22 cellular contexts compared by ENCODE assay signal in the genomic region with DNA sequence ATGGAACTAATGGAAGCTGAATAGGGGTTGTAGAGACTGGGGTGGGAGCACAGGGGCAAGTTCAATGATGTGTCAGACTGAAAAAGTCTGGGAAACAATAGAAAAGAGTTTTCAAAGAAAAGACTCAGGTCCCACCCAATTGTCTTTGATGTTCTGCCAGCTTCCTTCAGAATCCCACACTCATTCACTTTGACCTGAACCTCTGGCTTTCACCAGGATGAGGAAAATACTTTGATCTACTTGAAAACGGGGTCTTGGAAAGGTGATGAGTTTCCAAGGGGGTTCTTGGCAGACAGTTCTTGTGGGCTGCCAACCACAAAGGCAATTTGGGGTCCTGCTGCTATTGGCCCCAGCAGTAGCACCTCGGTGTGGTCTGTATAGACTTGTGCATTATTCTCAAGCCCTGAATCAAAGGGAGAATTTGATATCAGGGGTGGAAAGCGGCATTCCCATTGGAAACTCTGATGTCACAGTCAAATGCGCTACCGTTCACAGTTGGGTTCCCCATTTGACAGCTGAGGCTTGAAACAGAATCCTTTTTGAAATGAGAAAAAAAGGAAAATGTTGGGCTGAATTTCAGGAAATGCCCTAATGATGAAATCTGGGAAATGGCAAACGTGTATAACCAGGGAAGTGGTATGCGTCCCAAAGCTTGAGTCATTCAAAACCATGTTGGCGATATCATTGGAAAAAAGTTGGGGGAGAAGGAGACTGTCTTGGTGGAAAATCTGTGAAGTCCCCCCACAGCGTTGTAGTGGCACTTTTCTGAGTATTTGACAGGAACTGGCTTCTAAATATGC.
"Had no signal": no experiment of that assay in that cellular context is flagged by ENCODE, and none has a peak within 500 bp of the region (broad histone marks: within the 10 kb centered on the region; RNA-seq: fewer than 3 reads in every experiment).

No MANE protein-coding gene starts in this region.

- FAIRE-seq: endothelial cell of umbilical vein, islet of Langerhans had no signal

- DNase-seq: activated CD4-positive, alpha-beta T cell treated with anti-CD3 and anti-CD28 coated beads, Interleukin-2, amount 50 U/mL, for 1 hour; activated CD8-positive, alpha-beta memory T cell treated with anti-CD3 and anti-CD28 coated beads, Interleukin-2, amount 50 U/mL, for 4 hours; activated effector memory CD4-positive, alpha-beta T cell treated with Interleukin-2 at 50 U/mL for 16 hours; activated naive CD4-positive, alpha-beta T cell treated with anti-CD3 and anti-CD28 coated beads, Interleukin-2, amount 50 U/mL, for 16 hours; activated T-cell treated with anti-CD3 and anti-CD28 coated beads, Interleukin-2, amount 50 U/mL, for 4 hours; dermis blood vessel endothelial cell; effector memory CD4-positive, alpha-beta T cell; esophagus squamous epithelium; foreskin keratinocyte; left cardiac atrium; naive thymus-derived CD8-positive, alpha-beta T cell; ovary; spleen; stimulated activated CD8-positive, alpha-beta memory T cell treated with anti-CD3 and anti-CD28 coated beads, Interleukin-4, amount 100 ng/mL, for 48 hours; stimulated activated naive CD4-positive, alpha-beta T cell; T1000 had no signal

- H3K4me3 ChIP-seq: ascending aorta, esophagus squamous epithelium, hepatocyte, ovary, spleen had no signal

- ATAC-seq: activated CD4-positive, CD25-positive, alpha-beta regulatory T cell treated with anti-CD3 and anti-CD28 coated beads, Interleukin-2, amount 50 U/mL, for 24 hours; activated T-cell treated with anti-CD3 and anti-CD28 coated beads, Interleukin-2, amount 50 U/mL, for 4 hours; foreskin keratinocyte; left cardiac atrium; naive thymus-derived CD8-positive, alpha-beta T cell; sciatic nerve had no signal

- H3K4me2 ChIP-seq: hepatocyte had no signal

- H3K36me3 ChIP-seq: ascending aorta, esophagus squamous epithelium, ovary, spleen had no signal

- H3K9me3 ChIP-seq: ascending aorta, esophagus squamous epithelium, ovary, spleen had no signal

- H3K27ac ChIP-seq: ascending aorta, esophagus squamous epithelium, foreskin keratinocyte, hepatocyte, ovary, spleen had no signal

- H3K27me3 ChIP-seq: ascending aorta, esophagus squamous epithelium, ovary, spleen had no signal

- H2AFZ ChIP-seq: hepatocyte had no signal

- H3K4me3 Mint-ChIP-seq: activated T-cell treated with anti-CD3 and anti-CD28 coated beads, Interleukin-2, amount 50 U/mL, for 4 hours; naive thymus-derived CD8-positive, alpha-beta T cell had no signal

- H3K27ac Mint-ChIP-seq: naive thymus-derived CD8-positive, alpha-beta T cell had no signal

- H3K36me3 Mint-ChIP-seq: naive thymus-derived CD8-positive, alpha-beta T cell had no signal

- H3K4me1 Mint-ChIP-seq: naive thymus-derived CD8-positive, alpha-beta T cell had no signal

- H3K4me1 ChIP-seq: ascending aorta, esophagus squamous epithelium, foreskin keratinocyte, spleen had no signal

- H3K79me2 ChIP-seq: hepatocyte had no signal
